In genomic region chr11:117857734-117858369, GRCh38 we compare ENCODE assay signal across 22 cellular contexts. TPM values are rescaled to one million over a fixed set of nuclear protein-coding genes. Genes with fewer than 3 reads are reported as not detected.
DNase-seq lines count a peak whose midpoint lies in the region; ATAC-seq and TF ChIP-seq lines count a peak whose summit lies in the region.
"Had no signal": no experiment of that assay in that cellular context is flagged by ENCODE, and none has a peak within 500 bp of the region (broad histone marks: within the 10 kb centered on the region; RNA-seq: fewer than 3 reads in every experiment).

No MANE protein-coding gene starts in this region.

- ATAC-seq in activated CD8-positive, alpha-beta memory T cell treated with anti-CD3 and anti-CD28 coated beads, Interleukin-2, amount 10 ng/mL, durations not matched to agents 7 days and 5 days: no peak
- ATAC-seq in GM19452 (IDR thresholded peaks at IDR 0.05; ENCODE audit: unreplicated experiment) (no peak), HG02571 (IDR thresholded peaks at IDR 0.05; ENCODE audit: unreplicated experiment) (no peak)
- ATAC-seq: Panc1 had no signal

- no peak overlapping the region for H2BK15ac ChIP-seq in neuronal stem cell (ENCODE audit: low read length)

- TF ChIP-seq CTCF in type B pancreatic cell (conservative IDR thresholded peaks at IDR 0.05): no peak

- no peak overlapping the region for H3K4ac ChIP-seq in neuronal stem cell (ENCODE audit: low read length)

- H3K4me3 Mint-ChIP-seq in activated CD8-positive, alpha-beta memory T cell treated with anti-CD3 and anti-CD28 coated beads, Interleukin-2, amount 10 ng/mL, durations not matched to agents 7 days and 5 days: no peak overlapping the region
- no peak overlapping the region for H3K4me3 Mint-ChIP-seq in type B pancreatic cell
- H3K4me3 Mint-ChIP-seq: CD4-positive, alpha-beta memory T cell had no signal

- H3K18ac ChIP-seq in neuronal stem cell (ENCODE audit: low read length): no peak overlapping the region

- no peak overlapping the region for H3K4me3 ChIP-seq in neuronal stem cell (ENCODE audit: low read length in 2 of 2)

- H2AK5ac ChIP-seq in neuronal stem cell (ENCODE audit: low read depth, low read length): peak overlapping the region; percentile 19

- H2BK120ac ChIP-seq in neuronal stem cell (ENCODE audit: low read depth, low read length): no peak overlapping the region

- DNase-seq in activated CD8-positive, alpha-beta memory T cell treated with anti-CD3 and anti-CD28 coated beads, Interleukin-2, amount 10 ng/mL, durations not matched to agents 7 days and 5 days: peak; percentile 29
- no peak for DNase-seq in activated CD8-positive, alpha-beta memory T cell treated with anti-CD3 and anti-CD28 coated beads, Interleukin-2, amount 50 U/mL, for 4 hours
- DNase-seq in neuronal stem cell (ENCODE audit: low spot score) (no peak), type B pancreatic cell (ENCODE audit: extremely low spot score, unreplicated experiment) (peak; percentile 39), SKM-1 (lab: John Stamatoyannopoulos, UW; ENCODE audit: unreplicated experiment) (no peak)
- DNase-seq: 8988T; BE2C; Calu3; CD4-positive, alpha-beta memory T cell; HCEC 1CT; NCI-H1105; NCI-H187; NCI-H226; NCI-H524 treated with DMSO at 0.1 percent for 48 hours; SHP77 had no signal

- H2BK5ac ChIP-seq in neuronal stem cell (ENCODE audit: low read length): no peak overlapping the region

- no peak overlapping the region for H4K8ac ChIP-seq in neuronal stem cell (ENCODE audit: low read depth, low read length)

- H3K9ac ChIP-seq in neuronal stem cell (ENCODE audit: low read depth, low read length, poor library complexity): no peak overlapping the region

- no CpG with 5 or more reads among the region's 10 CpGs for WGBS in neuronal stem cell (ENCODE audit: extremely low coverage in 2 of 2, insufficient read length in 2 of 2, insufficient replicate concordance in 1 of 2), 2 donors

- H3K36me3 Mint-ChIP-seq in activated CD8-positive, alpha-beta memory T cell treated with anti-CD3 and anti-CD28 coated beads, Interleukin-2, amount 10 ng/mL, durations not matched to agents 7 days and 5 days: peaks cover 4% of the 10 kb centered on the region
- H3K36me3 Mint-ChIP-seq in type B pancreatic cell: peaks cover 9% of the 10 kb centered on the region

- H3K9me3 ChIP-seq in neuronal stem cell (replicated peaks in 1 of 2; ENCODE audit: control insufficient read depth in 2 of 2, insufficient read depth in 1 of 2, low read depth in 1 of 2, low read length in 2 of 2): peaks cover 10% of the 10 kb centered on the region in 2 donors
- H3K9me3 ChIP-seq: BE2C had no signal

- peaks cover 10% of the 10 kb centered on the region for H3K27me3 Mint-ChIP-seq in activated CD8-positive, alpha-beta memory T cell treated with anti-CD3 and anti-CD28 coated beads, Interleukin-2, amount 10 ng/mL, durations not matched to agents 7 days and 5 days
- H3K27me3 Mint-ChIP-seq in type B pancreatic cell: no peaks in the 10 kb centered on the region

- no peak overlapping the region for H2AFZ ChIP-seq in neuronal stem cell (ENCODE audit: low read length)

- no peak overlapping the region for H3K14ac ChIP-seq in neuronal stem cell (ENCODE audit: low read length)

- H3K4me1 Mint-ChIP-seq in activated CD8-positive, alpha-beta memory T cell treated with anti-CD3 and anti-CD28 coated beads, Interleukin-2, amount 10 ng/mL, durations not matched to agents 7 days and 5 days: peaks cover 13% of the 10 kb centered on the region
- H3K4me1 Mint-ChIP-seq in type B pancreatic cell (ENCODE audit: unreplicated experiment): peaks cover 20% of the 10 kb centered on the region
- H3K4me1 Mint-ChIP-seq: IgD-negative memory B cell had no signal

- CTCF ChIA-PET in activated CD8-positive, alpha-beta memory T cell treated with anti-CD3 and anti-CD28 coated beads, Interleukin-2, amount 10 ng/mL, durations not matched to agents 7 days and 5 days (lab: Charles Lee): no interaction called here

- no peak overlapping the region for H3K23ac ChIP-seq in neuronal stem cell (ENCODE audit: low read depth, low read length, poor library complexity)

- peaks cover 0 to 13% of the 10 kb centered on the region in 2 donors for H3K36me3 ChIP-seq in neuronal stem cell (replicated peaks in 1 of 2; ENCODE audit: control insufficient read depth in 2 of 2, insufficient read depth in 2 of 2, low read length in 2 of 2)

- H3K27me3 ChIP-seq in neuronal stem cell (ENCODE audit: control insufficient read depth in 3 of 3, insufficient read depth in 3 of 3, low read depth in 1 of 3, low read length in 3 of 3): no peaks in the 10 kb centered on the region
- H3K27me3 ChIP-seq: BE2C had no signal

- peaks cover 2% of the 10 kb centered on the region for H3K9me3 Mint-ChIP-seq in activated CD8-positive, alpha-beta memory T cell treated with anti-CD3 and anti-CD28 coated beads, Interleukin-2, amount 10 ng/mL, durations not matched to agents 7 days and 5 days (ENCODE audit: low read depth)
- H3K9me3 Mint-ChIP-seq in type B pancreatic cell: peaks cover under 1% of the 10 kb centered on the region

- H3K4me2 ChIP-seq in neuronal stem cell (ENCODE audit: insufficient read depth, low read length, poor library complexity, severe bottlenecking): no peak overlapping the region

- no peak overlapping the region for H3K27ac Mint-ChIP-seq in activated CD8-positive, alpha-beta memory T cell treated with anti-CD3 and anti-CD28 coated beads, Interleukin-2, amount 10 ng/mL, durations not matched to agents 7 days and 5 days
- H3K27ac Mint-ChIP-seq in type B pancreatic cell: no peak overlapping the region
- H3K27ac Mint-ChIP-seq: CD4-positive, alpha-beta memory T cell; IgD-negative memory B cell had no signal

- H3K4me1 ChIP-seq in neuronal stem cell (ENCODE audit: control insufficient read depth in 2 of 2, insufficient read depth in 1 of 2, low read depth in 1 of 2, low read length in 2 of 2): peaks cover 12 to 15% of the 10 kb centered on the region in 2 donors

- peaks cover 25% of the 10 kb centered on the region for H3K79me1 ChIP-seq in neuronal stem cell (ENCODE audit: low read depth, low read length)

- H4K91ac ChIP-seq in neuronal stem cell (ENCODE audit: low read depth, low read length, poor library complexity): no peak overlapping the region

- no peak overlapping the region for H2BK12ac ChIP-seq in neuronal stem cell (ENCODE audit: low read length)

- H3K27ac ChIP-seq in cingulate gyrus (ENCODE audit: low read depth, low read length) (peak overlapping the region; percentile 20), neuronal stem cell (replicated peaks; ENCODE audit: low read length) (no peak overlapping the region)
- H3K27ac ChIP-seq: HL-60 had no signal

RNA-seq across cellular contexts. Expression of gene FXYD6, which starts 18.6 kb away (rescaled TPM):
- total RNA-seq in activated CD8-positive, alpha-beta memory T cell treated with anti-CD3 and anti-CD28 coated beads, Interleukin-2, amount 10 ng/mL, durations not matched to agents 7 days and 5 days: under 1 TPM; 0.12 to 0.20 TPM
- 291 TPM for polyA plus RNA-seq in neuronal stem cell (2013, experiment 1 of 2)
- 288 TPM for polyA plus RNA-seq in neuronal stem cell (2013, experiment 2 of 2)
- 22.9 and 66.6 TPM in 2 replicates for total RNA-seq in type B pancreatic cell (ENCODE audit: low replicate concordance)
- total RNA-seq: CD4-positive, alpha-beta memory T cell had no signal
- polyA plus RNA-seq: IgD-negative memory B cell had no signal

RNA-seq across cellular contexts. Expression of gene FXYD2, which starts 33.3 kb away (rescaled TPM):
- total RNA-seq in activated CD8-positive, alpha-beta memory T cell treated with anti-CD3 and anti-CD28 coated beads, Interleukin-2, amount 10 ng/mL, durations not matched to agents 7 days and 5 days: 10 to 100 TPM; 13.1 to 19.0 TPM
- 4.1 TPM for polyA plus RNA-seq in neuronal stem cell (2013, experiment 1 of 2)
- 3.3 TPM for polyA plus RNA-seq in neuronal stem cell (2013, experiment 2 of 2)
- 40.8 and 57.5 TPM in 2 replicates for total RNA-seq in type B pancreatic cell (ENCODE audit: low replicate concordance)
- total RNA-seq: LHCN-M2 had no signal
- polyA plus RNA-seq: IgD-negative memory B cell had no signal

Comparison
In these comparisons a context has a peak if more than half of its experiments do, and no peak if none do; other contexts are left out.
1. DNase-seq: peak in activated CD8-positive, alpha-beta memory T cell treated with anti-CD3 and anti-CD28 coated beads, Interleukin-2, amount 10 ng/mL, durations not matched to agents 7 days and 5 days (single experiment) and type B pancreatic cell (single experiment); none in activated CD8-positive, alpha-beta memory T cell treated with anti-CD3 and anti-CD28 coated beads, Interleukin-2, amount 50 U/mL, for 4 hours (single experiment), neuronal stem cell (single experiment) and SKM-1 (single experiment).
2. RNA of gene FXYD6, which starts 18.6 kb away (total RNA-seq): 22.9 to 66.6 TPM in type B pancreatic cell; 0.12 to 0.20 TPM in activated CD8-positive, alpha-beta memory T cell treated with anti-CD3 and anti-CD28 coated beads, Interleukin-2, amount 10 ng/mL, durations not matched to agents 7 days and 5 days; every median in the first group is over 10 times any median in the second.